In the genomic region with DNA sequence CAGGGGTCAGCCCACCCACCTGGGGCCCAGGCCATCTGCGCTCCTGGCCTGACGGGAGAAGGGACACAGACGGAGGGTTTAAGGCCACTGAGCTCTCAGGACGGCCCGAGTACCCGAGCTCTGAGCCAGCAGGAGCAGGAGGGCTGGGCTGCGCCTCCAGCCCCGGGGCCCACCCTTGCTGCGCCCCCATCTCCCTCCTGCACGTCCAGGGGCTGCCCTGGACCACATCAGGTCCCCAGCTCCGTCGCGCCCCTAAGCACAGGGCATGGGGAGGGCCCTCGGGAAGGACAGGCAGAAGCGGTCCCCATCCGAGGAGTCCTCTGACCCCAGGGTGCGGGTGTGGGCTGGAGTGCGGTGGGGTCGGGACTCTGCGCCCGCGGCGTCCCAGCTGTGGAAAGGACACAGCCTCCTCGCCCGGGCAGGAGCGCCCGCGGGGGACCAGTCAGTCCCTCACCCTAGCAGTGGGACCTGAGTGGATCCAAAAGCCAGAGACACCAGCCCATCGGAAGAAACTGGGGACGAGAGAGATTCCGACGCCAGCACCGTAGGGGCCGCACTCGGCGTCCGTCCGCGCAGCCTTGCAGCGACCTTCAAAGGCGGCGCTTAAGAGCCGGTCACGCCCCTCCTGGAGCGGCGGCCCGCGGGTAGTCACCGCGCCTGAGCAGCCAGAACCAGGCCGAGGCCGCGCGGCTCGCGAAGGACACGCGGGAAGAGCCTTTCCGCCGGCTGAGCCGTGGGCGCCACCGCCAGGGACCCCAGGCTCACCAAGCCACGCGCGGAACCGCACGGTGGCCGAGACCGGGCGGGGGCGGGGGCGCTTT, we compare ENCODE assay signal across 1 cellular context.
A peak's percentile ranks its signal among the peaks of the same experiment; 100 is the strongest.
TF ChIP-seq lines count a peak whose summit lies in the region.

No MANE protein-coding gene starts in this region.

TF ChIP-seq in HepG2, 621 proteins besides CTCF, POLR2A, EP300 and RAD21 (continued from another document and continues in another):
- TF ChIP-seq ZNF614 (CRISPR knock-in tag; IDR thresholded peaks at IDR 0.05; ENCODE audit: borderline replicate concordance) (no peak), GTF3A (CRISPR knock-in tag; conservative IDR thresholded peaks at IDR 0.05) (no peak), ZSCAN9 (CRISPR knock-in tag; IDR thresholded peaks at IDR 0.05; ENCODE audit: borderline replicate concordance) (no peak), ISX (CRISPR knock-in tag; conservative IDR thresholded peaks at IDR 0.05) (no peak), ZNF350 (CRISPR knock-in tag; IDR thresholded peaks at IDR 0.05; ENCODE audit: borderline replicate concordance, low read depth) (no peak), KLF13 (CRISPR knock-in tag; IDR thresholded peaks at IDR 0.05) (no peak), PITX1 (CRISPR knock-in tag; IDR thresholded peaks at IDR 0.05) (no peak), HOXD1 (CRISPR knock-in tag; IDR thresholded peaks at IDR 0.05) (no peak), ASH2L (IDR thresholded peaks at IDR 0.05; ENCODE audit: insufficient read length, low read depth, low read length) (no peak), ZFP37 (CRISPR knock-in tag; IDR thresholded peaks at IDR 0.05; ENCODE audit: borderline replicate concordance) (no peak), SRY (CRISPR knock-in tag; IDR thresholded peaks at IDR 0.05) (0 out of 2 replicates have a peak, but pooled peaks have one; percentile 40), AGO2 (optimal IDR thresholded peaks at IDR 0.05; ENCODE audit: low read depth, low read length) (no peak), PRPF4 (IDR thresholded peaks at IDR 0.05; ENCODE audit: low read depth, low read length, poor library complexity, severe bottlenecking) (no peak), SOX13 (IDR thresholded peaks at IDR 0.05) (no peak), SOX13 (CRISPR knock-in tag; conservative IDR thresholded peaks at IDR 0.05 in 1 of 2, IDR thresholded peaks at IDR 0.05 in 1 of 2) (no peak), MZF1 (CRISPR knock-in tag; IDR thresholded peaks at IDR 0.05; ENCODE audit: borderline replicate concordance) (no peak), KDM2A (CRISPR knock-in tag; IDR thresholded peaks at IDR 0.05; ENCODE audit: borderline replicate concordance, low read depth) (peak; percentile 34; the same call in 1 of the 2 replicates), ZNF841 (CRISPR knock-in tag; IDR thresholded peaks at IDR 0.05; ENCODE audit: borderline replicate concordance) (no peak), HNF4G (IDR thresholded peaks at IDR 0.05; ENCODE audit: borderline replicate concordance, low read depth, low read length) (no peak), HNF4G (CRISPR knock-in tag; IDR thresholded peaks at IDR 0.05; ENCODE audit: borderline replicate concordance, low read depth) (0 out of 2 replicates have a peak, but pooled peaks have one; percentile 40), TMF1 (CRISPR knock-in tag; IDR thresholded peaks at IDR 0.05; ENCODE audit: low read depth) (no peak), ESRRA (CRISPR knock-in tag; IDR thresholded peaks at IDR 0.05; ENCODE audit: low read depth) (no peak), ZNF678 (CRISPR knock-in tag; IDR thresholded peaks at IDR 0.05) (no peak), ZNF782 (CRISPR knock-in tag; IDR thresholded peaks at IDR 0.05; ENCODE audit: borderline replicate concordance) (no peak), ZC3H13 (CRISPR knock-in tag; IDR thresholded peaks at IDR 0.05) (no peak), CBX1 (IDR thresholded peaks at IDR 0.05; ENCODE audit: low read depth) (no peak), ZNF329 (CRISPR knock-in tag; IDR thresholded peaks at IDR 0.05; ENCODE audit: low read depth) (no peak), SATB2 (CRISPR knock-in tag; IDR thresholded peaks at IDR 0.05) (no peak), TSC22D2 (CRISPR knock-in tag; IDR thresholded peaks at IDR 0.05; ENCODE audit: borderline replicate concordance) (no peak)
- TF ChIP-seq, protein P1, sequence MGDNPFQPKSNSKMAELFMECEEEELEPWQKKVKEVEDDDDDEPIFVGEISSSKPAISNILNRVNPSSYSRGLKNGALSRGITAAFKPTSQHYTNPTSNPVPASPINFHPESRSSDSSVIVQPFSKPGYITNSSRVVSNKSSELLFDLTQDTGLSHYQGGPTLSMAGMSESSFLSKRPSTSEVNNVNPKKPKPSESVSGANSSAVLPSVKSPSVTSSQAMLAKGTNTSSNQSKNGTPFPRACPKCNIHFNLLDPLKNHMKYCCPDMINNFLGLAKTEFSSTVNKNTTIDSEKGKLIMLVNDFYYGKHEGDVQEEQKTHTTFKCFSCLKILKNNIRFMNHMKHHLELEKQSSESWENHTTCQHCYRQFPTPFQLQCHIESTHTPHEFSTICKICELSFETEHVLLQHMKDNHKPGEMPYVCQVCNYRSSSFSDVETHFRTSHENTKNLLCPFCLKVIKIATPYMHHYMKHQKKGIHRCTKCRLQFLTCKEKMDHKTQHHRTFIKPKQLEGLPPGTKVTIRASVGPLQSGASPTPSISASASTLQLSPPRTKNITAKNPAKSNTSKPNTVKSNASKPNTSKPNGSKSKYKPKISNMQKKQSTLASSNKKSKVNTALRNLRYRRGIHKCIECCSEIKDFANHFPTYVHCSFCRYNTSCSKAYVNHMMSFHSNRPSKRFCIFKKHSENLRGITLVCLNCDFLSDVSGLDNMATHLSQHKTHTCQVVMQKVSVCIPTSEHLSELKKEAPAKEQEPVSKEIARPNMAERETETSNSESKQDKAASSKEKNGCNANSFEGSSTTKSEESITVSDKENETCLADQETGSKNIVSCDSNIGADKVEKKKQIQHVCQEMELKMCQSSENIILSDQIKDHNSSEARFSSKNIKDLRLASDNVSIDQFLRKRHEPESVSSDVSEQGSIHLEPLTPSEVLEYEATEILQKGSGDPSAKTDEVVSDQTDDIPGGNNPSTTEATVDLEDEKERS (CRISPR knock-in tag; IDR thresholded peaks at IDR 0.05), result no peak
- TF ChIP-seq, protein P2, sequence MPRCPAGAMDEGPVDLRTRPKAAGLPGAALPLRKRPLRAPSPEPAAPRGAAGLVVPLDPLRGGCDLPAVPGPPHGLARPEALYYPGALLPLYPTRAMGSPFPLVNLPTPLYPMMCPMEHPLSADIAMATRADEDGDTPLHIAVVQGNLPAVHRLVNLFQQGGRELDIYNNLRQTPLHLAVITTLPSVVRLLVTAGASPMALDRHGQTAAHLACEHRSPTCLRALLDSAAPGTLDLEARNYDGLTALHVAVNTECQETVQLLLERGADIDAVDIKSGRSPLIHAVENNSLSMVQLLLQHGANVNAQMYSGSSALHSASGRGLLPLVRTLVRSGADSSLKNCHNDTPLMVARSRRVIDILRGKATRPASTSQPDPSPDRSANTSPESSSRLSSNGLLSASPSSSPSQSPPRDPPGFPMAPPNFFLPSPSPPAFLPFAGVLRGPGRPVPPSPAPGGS (CRISPR knock-in tag; IDR thresholded peaks at IDR 0.05), result no peak
- TF ChIP-seq, protein P3, sequence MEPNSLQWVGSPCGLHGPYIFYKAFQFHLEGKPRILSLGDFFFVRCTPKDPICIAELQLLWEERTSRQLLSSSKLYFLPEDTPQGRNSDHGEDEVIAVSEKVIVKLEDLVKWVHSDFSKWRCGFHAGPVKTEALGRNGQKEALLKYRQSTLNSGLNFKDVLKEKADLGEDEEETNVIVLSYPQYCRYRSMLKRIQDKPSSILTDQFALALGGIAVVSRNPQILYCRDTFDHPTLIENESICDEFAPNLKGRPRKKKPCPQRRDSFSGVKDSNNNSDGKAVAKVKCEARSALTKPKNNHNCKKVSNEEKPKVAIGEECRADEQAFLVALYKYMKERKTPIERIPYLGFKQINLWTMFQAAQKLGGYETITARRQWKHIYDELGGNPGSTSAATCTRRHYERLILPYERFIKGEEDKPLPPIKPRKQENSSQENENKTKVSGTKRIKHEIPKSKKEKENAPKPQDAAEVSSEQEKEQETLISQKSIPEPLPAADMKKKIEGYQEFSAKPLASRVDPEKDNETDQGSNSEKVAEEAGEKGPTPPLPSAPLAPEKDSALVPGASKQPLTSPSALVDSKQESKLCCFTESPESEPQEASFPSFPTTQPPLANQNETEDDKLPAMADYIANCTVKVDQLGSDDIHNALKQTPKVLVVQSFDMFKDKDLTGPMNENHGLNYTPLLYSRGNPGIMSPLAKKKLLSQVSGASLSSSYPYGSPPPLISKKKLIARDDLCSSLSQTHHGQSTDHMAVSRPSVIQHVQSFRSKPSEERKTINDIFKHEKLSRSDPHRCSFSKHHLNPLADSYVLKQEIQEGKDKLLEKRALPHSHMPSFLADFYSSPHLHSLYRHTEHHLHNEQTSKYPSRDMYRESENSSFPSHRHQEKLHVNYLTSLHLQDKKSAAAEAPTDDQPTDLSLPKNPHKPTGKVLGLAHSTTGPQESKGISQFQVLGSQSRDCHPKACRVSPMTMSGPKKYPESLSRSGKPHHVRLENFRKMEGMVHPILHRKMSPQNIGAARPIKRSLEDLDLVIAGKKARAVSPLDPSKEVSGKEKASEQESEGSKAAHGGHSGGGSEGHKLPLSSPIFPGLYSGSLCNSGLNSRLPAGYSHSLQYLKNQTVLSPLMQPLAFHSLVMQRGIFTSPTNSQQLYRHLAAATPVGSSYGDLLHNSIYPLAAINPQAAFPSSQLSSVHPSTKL (CRISPR knock-in tag; IDR thresholded peaks at IDR 0.05), result no peak
- TF ChIP-seq, protein P4, sequence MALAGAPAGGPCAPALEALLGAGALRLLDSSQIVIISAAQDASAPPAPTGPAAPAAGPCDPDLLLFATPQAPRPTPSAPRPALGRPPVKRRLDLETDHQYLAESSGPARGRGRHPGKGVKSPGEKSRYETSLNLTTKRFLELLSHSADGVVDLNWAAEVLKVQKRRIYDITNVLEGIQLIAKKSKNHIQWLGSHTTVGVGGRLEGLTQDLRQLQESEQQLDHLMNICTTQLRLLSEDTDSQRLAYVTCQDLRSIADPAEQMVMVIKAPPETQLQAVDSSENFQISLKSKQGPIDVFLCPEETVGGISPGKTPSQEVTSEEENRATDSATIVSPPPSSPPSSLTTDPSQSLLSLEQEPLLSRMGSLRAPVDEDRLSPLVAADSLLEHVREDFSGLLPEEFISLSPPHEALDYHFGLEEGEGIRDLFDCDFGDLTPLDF (CRISPR knock-in tag; IDR thresholded peaks at IDR 0.05), result no peak
- TF ChIP-seq, protein P5, sequence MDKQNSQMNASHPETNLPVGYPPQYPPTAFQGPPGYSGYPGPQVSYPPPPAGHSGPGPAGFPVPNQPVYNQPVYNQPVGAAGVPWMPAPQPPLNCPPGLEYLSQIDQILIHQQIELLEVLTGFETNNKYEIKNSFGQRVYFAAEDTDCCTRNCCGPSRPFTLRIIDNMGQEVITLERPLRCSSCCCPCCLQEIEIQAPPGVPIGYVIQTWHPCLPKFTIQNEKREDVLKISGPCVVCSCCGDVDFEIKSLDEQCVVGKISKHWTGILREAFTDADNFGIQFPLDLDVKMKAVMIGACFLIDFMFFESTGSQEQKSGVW (CRISPR knock-in tag; IDR thresholded peaks at IDR 0.05; ENCODE audit: borderline replicate concordance), result no peak
- TF ChIP-seq, protein P6, sequence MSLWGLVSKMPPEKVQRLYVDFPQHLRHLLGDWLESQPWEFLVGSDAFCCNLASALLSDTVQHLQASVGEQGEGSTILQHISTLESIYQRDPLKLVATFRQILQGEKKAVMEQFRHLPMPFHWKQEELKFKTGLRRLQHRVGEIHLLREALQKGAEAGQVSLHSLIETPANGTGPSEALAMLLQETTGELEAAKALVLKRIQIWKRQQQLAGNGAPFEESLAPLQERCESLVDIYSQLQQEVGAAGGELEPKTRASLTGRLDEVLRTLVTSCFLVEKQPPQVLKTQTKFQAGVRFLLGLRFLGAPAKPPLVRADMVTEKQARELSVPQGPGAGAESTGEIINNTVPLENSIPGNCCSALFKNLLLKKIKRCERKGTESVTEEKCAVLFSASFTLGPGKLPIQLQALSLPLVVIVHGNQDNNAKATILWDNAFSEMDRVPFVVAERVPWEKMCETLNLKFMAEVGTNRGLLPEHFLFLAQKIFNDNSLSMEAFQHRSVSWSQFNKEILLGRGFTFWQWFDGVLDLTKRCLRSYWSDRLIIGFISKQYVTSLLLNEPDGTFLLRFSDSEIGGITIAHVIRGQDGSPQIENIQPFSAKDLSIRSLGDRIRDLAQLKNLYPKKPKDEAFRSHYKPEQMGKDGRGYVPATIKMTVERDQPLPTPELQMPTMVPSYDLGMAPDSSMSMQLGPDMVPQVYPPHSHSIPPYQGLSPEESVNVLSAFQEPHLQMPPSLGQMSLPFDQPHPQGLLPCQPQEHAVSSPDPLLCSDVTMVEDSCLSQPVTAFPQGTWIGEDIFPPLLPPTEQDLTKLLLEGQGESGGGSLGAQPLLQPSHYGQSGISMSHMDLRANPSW (CRISPR knock-in tag; IDR thresholded peaks at IDR 0.05; ENCODE audit: borderline replicate concordance), result no peak
- TF ChIP-seq, protein P7, sequence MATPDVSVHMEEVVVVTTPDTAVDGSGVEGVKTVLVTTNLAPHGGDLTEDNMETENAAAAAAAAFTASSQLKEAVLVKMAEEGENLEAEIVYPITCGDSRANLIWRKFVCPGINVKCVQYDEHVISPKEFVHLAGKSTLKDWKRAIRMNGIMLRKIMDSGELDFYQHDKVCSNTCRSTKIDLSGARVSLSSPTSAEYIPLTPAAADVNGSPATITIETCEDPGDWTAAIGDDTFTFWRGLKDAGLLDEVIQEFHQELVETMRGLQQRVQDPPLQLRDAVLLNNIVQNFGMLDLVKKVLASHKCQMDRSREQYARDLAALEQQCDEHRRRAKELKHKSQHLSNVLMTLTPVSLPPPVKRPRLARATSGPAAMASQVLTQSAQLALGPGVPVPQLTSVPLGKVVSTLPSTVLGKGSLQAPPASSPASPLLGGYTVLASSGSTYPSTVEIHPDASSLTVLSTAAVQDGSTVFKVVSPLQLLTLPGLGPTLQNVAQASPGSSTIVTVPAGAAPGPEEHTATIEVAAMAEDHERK (CRISPR knock-in tag; IDR thresholded peaks at IDR 0.05; ENCODE audit: low read depth), result no peak
- TF ChIP-seq, protein P8, sequence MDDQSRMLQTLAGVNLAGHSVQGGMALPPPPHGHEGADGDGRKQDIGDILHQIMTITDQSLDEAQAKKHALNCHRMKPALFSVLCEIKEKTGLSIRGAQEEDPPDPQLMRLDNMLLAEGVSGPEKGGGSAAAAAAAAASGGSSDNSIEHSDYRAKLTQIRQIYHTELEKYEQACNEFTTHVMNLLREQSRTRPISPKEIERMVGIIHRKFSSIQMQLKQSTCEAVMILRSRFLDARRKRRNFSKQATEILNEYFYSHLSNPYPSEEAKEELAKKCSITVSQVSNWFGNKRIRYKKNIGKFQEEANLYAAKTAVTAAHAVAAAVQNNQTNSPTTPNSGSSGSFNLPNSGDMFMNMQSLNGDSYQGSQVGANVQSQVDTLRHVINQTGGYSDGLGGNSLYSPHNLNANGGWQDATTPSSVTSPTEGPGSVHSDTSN (CRISPR knock-in tag; IDR thresholded peaks at IDR 0.05; ENCODE audit: borderline replicate concordance), result no peak
- TF ChIP-seq, protein P9, sequence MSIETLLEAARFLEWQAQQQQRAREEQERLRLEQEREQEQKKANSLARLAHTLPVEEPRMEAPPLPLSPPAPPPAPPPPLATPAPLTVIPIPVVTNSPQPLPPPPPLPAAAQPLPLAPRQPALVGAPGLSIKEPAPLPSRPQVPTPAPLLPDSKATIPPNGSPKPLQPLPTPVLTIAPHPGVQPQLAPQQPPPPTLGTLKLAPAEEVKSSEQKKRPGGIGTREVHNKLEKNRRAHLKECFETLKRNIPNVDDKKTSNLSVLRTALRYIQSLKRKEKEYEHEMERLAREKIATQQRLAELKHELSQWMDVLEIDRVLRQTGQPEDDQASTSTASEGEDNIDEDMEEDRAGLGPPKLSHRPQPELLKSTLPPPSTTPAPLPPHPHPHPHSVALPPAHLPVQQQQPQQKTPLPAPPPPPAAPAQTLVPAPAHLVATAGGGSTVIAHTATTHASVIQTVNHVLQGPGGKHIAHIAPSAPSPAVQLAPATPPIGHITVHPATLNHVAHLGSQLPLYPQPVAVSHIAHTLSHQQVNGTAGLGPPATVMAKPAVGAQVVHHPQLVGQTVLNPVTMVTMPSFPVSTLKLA (IDR thresholded peaks at IDR 0.05), result no peak
